Comparison of ENCODE assay signal across 12 cellular contexts in genomic region chr1:65799601-65800000, GRCh38.
DNase-seq lines count a peak whose midpoint lies in the region; ATAC-seq lines count a peak whose summit lies in the region.
"Had no signal": no experiment of that assay in that cellular context is flagged by ENCODE, and none has a peak within 500 bp of the region (broad histone marks: within the 10 kb centered on the region; RNA-seq: fewer than 3 reads in every experiment).

No MANE protein-coding gene starts in this region.

- DNase-seq in DMS53 (lab: John Stamatoyannopoulos, UW), result peak; percentile 99
- peak; percentile 43 for DNase-seq in NCI-H146 treated with DMSO at 0.1 percent for 48 hours (lab: John Stamatoyannopoulos, UW; ENCODE audit: unreplicated experiment)
- peak; percentile 95 for DNase-seq in NCI-H510A treated with DMSO at 0.1 percent for 48 hours (lab: John Stamatoyannopoulos, UW)
- DNase-seq in SHP77 treated with DMSO at 0.1 percent for 48 hours (lab: John Stamatoyannopoulos, UW), result peak; percentile 95
- DNase-seq in stimulated activated CD4-positive, alpha-beta T cell treated with anti-CD3 and anti-CD28 coated beads, Interleukin-4, amount 100 ng/mL, for 24 hours, result no peak
- DNase-seq: COR-L47, H7, MV-4-11, NCI-H1694 treated with DMSO at 0.1 percent for 48 hours, T-helper 17 cell had no signal

- ATAC-seq in HG02623 (IDR thresholded peaks at IDR 0.05; ENCODE audit: unreplicated experiment), result no peak
- ATAC-seq in HG03095 (IDR thresholded peaks at IDR 0.05; ENCODE audit: unreplicated experiment), result no peak
- ATAC-seq: T-helper 17 cell had no signal
